Comparison of ENCODE assay signal across 8 cellular contexts in genomic region chr12:39442895-39443703, GRCh38. TPM values are rescaled to one million over a fixed set of nuclear protein-coding genes. Genes with fewer than 3 reads are reported as not detected.
DNase-seq lines count a peak whose midpoint lies in the region; ATAC-seq and TF ChIP-seq lines count a peak whose summit lies in the region.

A gene with protein sequence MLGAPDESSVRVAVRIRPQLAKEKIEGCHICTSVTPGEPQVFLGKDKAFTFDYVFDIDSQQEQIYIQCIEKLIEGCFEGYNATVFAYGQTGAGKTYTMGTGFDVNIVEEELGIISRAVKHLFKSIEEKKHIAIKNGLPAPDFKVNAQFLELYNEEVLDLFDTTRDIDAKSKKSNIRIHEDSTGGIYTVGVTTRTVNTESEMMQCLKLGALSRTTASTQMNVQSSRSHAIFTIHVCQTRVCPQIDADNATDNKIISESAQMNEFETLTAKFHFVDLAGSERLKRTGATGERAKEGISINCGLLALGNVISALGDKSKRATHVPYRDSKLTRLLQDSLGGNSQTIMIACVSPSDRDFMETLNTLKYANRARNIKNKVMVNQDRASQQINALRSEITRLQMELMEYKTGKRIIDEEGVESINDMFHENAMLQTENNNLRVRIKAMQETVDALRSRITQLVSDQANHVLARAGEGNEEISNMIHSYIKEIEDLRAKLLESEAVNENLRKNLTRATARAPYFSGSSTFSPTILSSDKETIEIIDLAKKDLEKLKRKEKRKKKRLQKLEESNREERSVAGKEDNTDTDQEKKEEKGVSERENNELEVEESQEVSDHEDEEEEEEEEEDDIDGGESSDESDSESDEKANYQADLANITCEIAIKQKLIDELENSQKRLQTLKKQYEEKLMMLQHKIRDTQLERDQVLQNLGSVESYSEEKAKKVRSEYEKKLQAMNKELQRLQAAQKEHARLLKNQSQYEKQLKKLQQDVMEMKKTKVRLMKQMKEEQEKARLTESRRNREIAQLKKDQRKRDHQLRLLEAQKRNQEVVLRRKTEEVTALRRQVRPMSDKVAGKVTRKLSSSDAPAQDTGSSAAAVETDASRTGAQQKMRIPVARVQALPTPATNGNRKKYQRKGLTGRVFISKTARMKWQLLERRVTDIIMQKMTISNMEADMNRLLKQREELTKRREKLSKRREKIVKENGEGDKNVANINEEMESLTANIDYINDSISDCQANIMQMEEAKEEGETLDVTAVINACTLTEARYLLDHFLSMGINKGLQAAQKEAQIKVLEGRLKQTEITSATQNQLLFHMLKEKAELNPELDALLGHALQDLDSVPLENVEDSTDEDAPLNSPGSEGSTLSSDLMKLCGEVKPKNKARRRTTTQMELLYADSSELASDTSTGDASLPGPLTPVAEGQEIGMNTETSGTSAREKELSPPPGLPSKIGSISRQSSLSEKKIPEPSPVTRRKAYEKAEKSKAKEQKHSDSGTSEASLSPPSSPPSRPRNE (N-terminal part only) (minus strand): TSS chr12:39443120. CDS start chr12:39442970, 150 bp downstream.

- H3K27ac ChIP-seq in effector memory CD4-positive, alpha-beta T cell (ENCODE audit: insufficient read depth, low read length, poor library complexity, severe bottlenecking) = peak within 1 kb of the TSS; percentile 68

- CTCF ChIA-PET in activated CD8-positive, alpha-beta memory T cell treated with anti-CD3 and anti-CD28 coated beads for 36 hours (lab: Charles Lee) = interaction anchor here (0.7 to 2.2 kb wide), 6 partner anchors 36 to 563 kb away, joined by 3 to 4 read pairs (median 3); no protein-coding TSS in a partner anchor

- H3K27ac Mint-ChIP-seq in CD14-positive monocyte (peak within 1 kb of the TSS in 3 of 7 donors; percentile 25 to 37 (median 27)), memory B cell (peak within 1 kb of the TSS; percentile 76)

- POLR2A ChIA-PET in activated CD8-positive, alpha-beta memory T cell treated with anti-CD3 and anti-CD28 coated beads for 36 hours (lab: Charles Lee) = interaction anchor here (0.7 to 1.4 kb wide), 6 partner anchors 23 to 179 kb away, joined by 3 to 6 read pairs (median 4); partner anchors contain the start of gene ABCD2

- ATAC-seq in GM19372 (IDR thresholded peaks at IDR 0.05; ENCODE audit: low read depth, unreplicated experiment) (peak; percentile 90), HG03521 (IDR thresholded peaks at IDR 0.05; ENCODE audit: unreplicated experiment) (peak; percentile 95), memory B cell (ENCODE audit: low read depth) (peak; percentile 90)

- H3K36me3 ChIP-seq in effector memory CD4-positive, alpha-beta T cell (ENCODE audit: control insufficient read depth, insufficient read depth, low read length) = no peaks in the 10 kb centered on the region

- peak; percentile 55 for DNase-seq in CD14-positive monocyte (ENCODE audit: low spot score)
- peak; percentile 95 for DNase-seq in NCI-H774 (lab: John Stamatoyannopoulos, UW)
- peak; percentile 86 to 88 (median 87) for DNase-seq in effector memory CD4-positive, alpha-beta T cell
- peak; percentile 76 for DNase-seq in memory B cell (ENCODE audit: low spot score in 2 of 2)
- DNase-seq in stimulated activated CD8-positive, alpha-beta memory T cell treated with anti-CD3 and anti-CD28 coated beads, Interleukin-12 subunit alpha, Interleukin-12 subunit beta, amount 100 ng/mL, for 24 hours (ENCODE audit: extremely low read depth) = peak; percentile 74

- peaks cover 9% of the 10 kb centered on the region for H3K4me1 ChIP-seq in effector memory CD4-positive, alpha-beta T cell (ENCODE audit: control insufficient read depth, insufficient read depth, low read length, poor library complexity, severe bottlenecking)

- H3K4me3 Mint-ChIP-seq in CD14-positive monocyte = peak within 1 kb of the TSS; percentile 85 to 91
- H3K4me3 Mint-ChIP-seq in memory B cell = peak within 1 kb of the TSS; percentile 88

- intact Hi-C loops in CD14-positive monocyte (cut with micrococcal nuclease) = no loop called here

- TF ChIP-seq CTCF in CD14-positive monocyte (IDR thresholded peaks at IDR 0.05) = peak; percentile 56

- H3K27me3 ChIP-seq in effector memory CD4-positive, alpha-beta T cell (replicated peaks; ENCODE audit: control insufficient read depth, insufficient read depth, low read length, poor library complexity, severe bottlenecking) = no peaks in the 10 kb centered on the region

- H3K9me3 ChIP-seq in effector memory CD4-positive, alpha-beta T cell (ENCODE audit: control insufficient read depth, low read length) = no peaks in the 10 kb centered on the region

- peaks cover 20 to 42% (median 26%) of the 10 kb centered on the region in 3 donors for H3K27me3 Mint-ChIP-seq in CD14-positive monocyte (ENCODE audit: low read depth in 3 of 3)
- H3K27me3 Mint-ChIP-seq in memory B cell = peaks cover 6% of the 10 kb centered on the region

- H3K4me3 ChIP-seq in effector memory CD4-positive, alpha-beta T cell (ENCODE audit: insufficient read depth, low read depth, low read length, poor library complexity, severe bottlenecking) = peak within 1 kb of the TSS; percentile 94

- peaks cover 0 to 5% (median 0%) of the 10 kb centered on the region in 7 donors for H3K9me3 Mint-ChIP-seq in CD14-positive monocyte
- no peaks in the 10 kb centered on the region for H3K9me3 Mint-ChIP-seq in memory B cell

- H3K36me3 Mint-ChIP-seq in CD14-positive monocyte (peaks cover 0 to 2% of the 10 kb centered on the region in 2 donors), memory B cell (no peaks in the 10 kb centered on the region)

- H3K4me1 Mint-ChIP-seq in CD14-positive monocyte = peaks cover 15% of the 10 kb centered on the region
- H3K4me1 Mint-ChIP-seq in memory B cell = peaks cover 10% of the 10 kb centered on the region

RNA-seq across cellular contexts. Expression of the gene that starts here (rescaled TPM):
- under 1 TPM in 1 of 2 donors, not detected in 1; 0.03 TPM for polyA plus RNA-seq in CD14-positive monocyte
- 10 to 100 TPM; 43.2 to 48.9 TPM for total RNA-seq in activated CD8-positive, alpha-beta memory T cell treated with anti-CD3 and anti-CD28 coated beads for 36 hours

Comparison
In these comparisons a context has a peak if more than half of its experiments do, and no peak if none do; other contexts are left out.
1. Peak in every context shown above with its lines: DNase-seq, ATAC-seq, H3K4me3 ChIP-seq and H3K27ac ChIP-seq.
2. Peak in DNase-seq in CD14-positive monocyte; RNA of the gene not detected or under 1 TPM.